In the genomic region with DNA sequence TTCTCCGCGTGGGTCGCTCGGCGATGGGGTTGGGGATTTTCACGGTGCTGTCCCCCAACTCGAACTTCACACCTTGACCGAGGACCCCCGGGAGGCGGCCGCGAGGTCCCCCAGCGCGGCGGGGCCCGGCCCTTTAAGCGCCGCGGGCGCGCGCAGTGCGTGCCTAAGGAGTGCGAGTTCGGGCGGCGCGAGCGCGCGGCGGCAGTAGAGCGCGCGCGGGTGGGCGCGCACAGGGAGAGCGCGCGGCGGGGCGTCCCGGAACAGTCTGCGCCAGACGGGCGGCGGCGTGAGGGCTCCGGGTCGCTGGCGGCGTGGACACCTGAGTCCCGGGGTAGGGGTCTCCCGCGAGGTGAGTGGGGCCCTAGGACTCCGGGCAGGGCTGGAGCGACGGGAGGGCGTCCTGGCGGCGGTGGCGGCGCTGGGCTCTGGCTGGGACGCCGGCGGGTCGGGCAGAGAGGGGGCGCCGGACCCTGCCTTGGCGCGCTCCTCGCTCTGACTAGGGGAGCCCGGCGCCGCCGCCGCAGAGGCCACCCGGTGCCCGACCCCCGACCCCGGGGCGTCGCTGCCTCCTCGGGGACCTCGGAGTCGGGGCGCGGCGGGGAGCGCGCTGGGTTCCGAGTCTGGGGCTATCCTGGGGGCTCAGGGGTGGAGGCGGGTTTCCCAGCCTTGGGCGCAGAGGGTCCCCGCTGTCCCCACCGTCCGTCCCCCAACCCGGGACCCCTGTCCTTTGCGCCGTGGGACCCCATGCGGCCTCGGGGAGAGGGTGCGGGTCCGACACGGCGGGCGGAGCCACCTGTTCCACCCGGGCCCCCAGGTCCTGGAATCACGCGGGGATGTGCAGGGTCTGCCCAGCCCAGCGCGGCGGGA, we compare ENCODE assay signal across 8 cellular contexts. TPM values are rescaled to one million over a fixed set of nuclear protein-coding genes. Genes with fewer than 3 reads are reported as not detected.
A peak's percentile ranks its signal among the peaks of the same experiment; 100 is the strongest.
DNase-seq lines count a peak whose midpoint lies in the region; ATAC-seq and TF ChIP-seq lines count a peak whose summit lies in the region.

A gene with protein sequence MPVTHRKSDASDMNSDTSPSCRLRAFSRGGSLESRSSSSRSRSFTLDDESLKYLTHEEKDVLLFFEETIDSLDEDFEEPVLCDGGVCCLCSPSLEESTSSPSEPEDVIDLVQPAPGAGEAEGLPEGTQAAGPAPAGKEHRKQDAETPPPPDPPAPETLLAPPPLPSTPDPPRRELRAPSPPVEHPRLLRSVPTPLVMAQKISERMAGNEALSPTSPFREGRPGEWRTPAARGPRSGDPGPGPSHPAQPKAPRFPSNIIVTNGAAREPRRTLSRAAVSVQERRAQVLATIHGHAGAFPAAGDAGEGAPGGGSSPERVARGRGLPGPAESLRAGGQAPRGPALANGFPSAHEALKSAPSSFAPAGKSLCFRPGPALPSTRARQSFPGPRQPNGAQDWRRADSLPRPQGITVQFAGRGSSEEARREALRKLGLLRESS (plus strand): TSS at position 235 of the 867 bp plus-strand sequence. CDS start 28,722 bp downstream, outside the sequence.

- TF ChIP-seq POLR2A in suprapubic skin (IDR thresholded peaks at IDR 0.05) = no peak

- H3K27ac Mint-ChIP-seq in endodermal cell = peak within 1 kb of the TSS; percentile 61

- H3K4me3 Mint-ChIP-seq in endodermal cell = peak within 1 kb of the TSS; percentile 71

- H3K36me3 ChIP-seq in endodermal cell (ENCODE audit: control insufficient read depth, insufficient read depth, low read length) (no peaks in the 10 kb centered on the region), mucosa of descending colon (ENCODE audit: low read depth) (no peaks in the 10 kb centered on the region), suprapubic skin (no peaks in the 10 kb centered on the region)

- peak within 1 kb of the TSS; percentile 93 for H3K4me3 ChIP-seq in endodermal cell (ENCODE audit: low read length)
- H3K4me3 ChIP-seq in mucosa of descending colon = peak within 1 kb of the TSS; percentile 35
- H3K4me3 ChIP-seq in suprapubic skin = peak within 1 kb of the TSS; percentile 88

- no peak for TF ChIP-seq EP300 in suprapubic skin (IDR thresholded peaks at IDR 0.05)

- no peaks in the 10 kb centered on the region for H3K36me3 Mint-ChIP-seq in endodermal cell (ENCODE audit: low read depth)

- DNase-seq in KBM-7 (peak; percentile 79), endodermal cell (peak; percentile 77), mucosa of descending colon (peak; percentile 65 to 82 (median 78)), suprapubic skin (ENCODE audit: low spot score in 2 of 2) (peak in 1 of 2 donors; percentile 64), NCI-H1694 (lab: John Stamatoyannopoulos, UW) (no peak)
- DNase-seq in activated CD4-positive, alpha-beta T cell treated with anti-CD3 and anti-CD28 coated beads for 48 hours = peak; percentile 62

- H3K9ac ChIP-seq in endodermal cell (ENCODE audit: extremely low read depth, low read length, poor library complexity, severe bottlenecking) = peak within 1 kb of the TSS; percentile 75

- H3K27me3 Mint-ChIP-seq in endodermal cell (ENCODE audit: insufficient read depth) = peaks cover 8% of the 10 kb centered on the region

- no peaks in the 10 kb centered on the region for H3K27me3 ChIP-seq in endodermal cell (ENCODE audit: control insufficient read depth, insufficient read depth, low read length, poor library complexity, severe bottlenecking)
- H3K27me3 ChIP-seq in suprapubic skin = peaks cover 7% of the 10 kb centered on the region

- in situ Hi-C loops in KBM-7 (cut with MboI; ENCODE audit: low pct_unique_long_range_greater_than_20kb, low sequenced_read_pairs) = no loop called here

- peaks cover 17% of the 10 kb centered on the region for H3K4me1 Mint-ChIP-seq in endodermal cell

- intact Hi-C loops in mucosa of descending colon (cut with DNase I, micrococcal nuclease) = no loop called here

- H3K27ac ChIP-seq in endodermal cell (ENCODE audit: low read depth, low read length) = no peak within 1 kb of the TSS
- peak within 1 kb of the TSS; percentile 80 for H3K27ac ChIP-seq in suprapubic skin

- H3K9me3 ChIP-seq in endodermal cell (ENCODE audit: control insufficient read depth, low read length) (no peaks in the 10 kb centered on the region), mucosa of descending colon (no peaks in the 10 kb centered on the region), suprapubic skin (no peaks in the 10 kb centered on the region)

- H3K4me1 ChIP-seq in endodermal cell (ENCODE audit: control insufficient read depth, insufficient read depth, low read length) (peaks cover 3% of the 10 kb centered on the region), mucosa of descending colon (ENCODE audit: low read depth) (no peaks in the 10 kb centered on the region), suprapubic skin (peaks cover 33% of the 10 kb centered on the region)

- 0 to 2% methylated on average over 9 to 114 of the region's 114 CpGs for WGBS in endodermal cell (ENCODE audit: insufficient coverage in 1 of 2, insufficient read length in 1 of 2), 2 experiments
- 0% methylated on average over 28 of the region's 114 CpGs for WGBS in suprapubic skin

- H3K9me3 Mint-ChIP-seq in endodermal cell = no peaks in the 10 kb centered on the region

- TF ChIP-seq CTCF in endodermal cell (conservative IDR thresholded peaks at IDR 0.05) (peak; percentile 59), mucosa of descending colon (IDR thresholded peaks at IDR 0.05) (no peak), suprapubic skin (IDR thresholded peaks at IDR 0.05) (no peak)

- ATAC-seq in GM18502 (IDR thresholded peaks at IDR 0.05; ENCODE audit: poor library complexity, unreplicated experiment) (peak; percentile 73), mucosa of descending colon (peak; percentile 98), GM21360 (IDR thresholded peaks at IDR 0.05; ENCODE audit: unreplicated experiment) (no peak)

RNA-seq across cellular contexts. Expression of the gene that starts here (rescaled TPM):
- total RNA-seq in endodermal cell (10 to 100 TPM; 13.2 to 18.9 TPM), mucosa of descending colon (10 to 100 TPM in 1 of 3 donors, 1 to 10 TPM in 2; 3.9 to 10.4 (median 6.2) TPM), suprapubic skin (1 to 10 TPM; 5.6 to 8.5 (median 6.3) TPM)
- 5.6 TPM for polyA plus RNA-seq in endodermal cell (2013, experiment 1 of 2)
- polyA plus RNA-seq in endodermal cell (2013, experiment 2 of 2) = 5.0 TPM

Comparison
In these comparisons a context has a peak if more than half of its experiments do, and no peak if none do; other contexts are left out.
1. H3K4me3 ChIP-seq: peak in every context shown above with its lines; median percentile 93 in endodermal cell; 88 in suprapubic skin; 35 in mucosa of descending colon.